ENCODE assay signal across 25 cellular contexts in genomic region chr2:117832332-117832731, GRCh38.
"Had no signal": no experiment of that assay in that cellular context is flagged by ENCODE, and none has a peak within 500 bp of the region (broad histone marks: within the 10 kb centered on the region; RNA-seq: fewer than 3 reads in every experiment).

No MANE protein-coding gene starts in this region.

- ATAC-seq: effector memory CD8-positive, alpha-beta T cell; gastrocnemius medialis; left colon; left ventricle myocardium superior; lower lobe of right lung; natural killer cell; psoas muscle; right cardiac atrium; stimulated activated naive B cell treated with anti-CD40 and anti-IgM and Interleukin-4, amounts not matched to agents 10 μg/mL and 1 μg/mL and 100 μg/mL, for 72 hours had no signal

- H3K27me3 Mint-ChIP-seq: effector memory CD8-positive, alpha-beta T cell; stimulated activated naive CD8-positive, alpha-beta T cell treated with anti-CD3 and anti-CD28 coated beads, Interleukin-15, Interleukin-2, amounts not matched to agents 100 ng/mL and 50 ng/mL, for 24 hours had no signal

- H3K9me3 ChIP-seq: esophagus squamous epithelium, gastrocnemius medialis, lower lobe of right lung, ovary, psoas muscle, sigmoid colon, thoracic aorta, tibial nerve, upper lobe of left lung had no signal

- H3K9me3 Mint-ChIP-seq: effector memory CD8-positive, alpha-beta T cell; natural killer cell; stimulated activated naive B cell treated with anti-CD40 and anti-IgM and Interleukin-4, amounts not matched to agents 10 μg/mL and 1 μg/mL and 100 μg/mL, for 72 hours; stimulated activated naive CD8-positive, alpha-beta T cell treated with anti-CD3 and anti-CD28 coated beads, Interleukin-15, Interleukin-2, amounts not matched to agents 100 ng/mL and 50 ng/mL, for 24 hours had no signal

- DNase-seq: cortex of kidney; effector memory CD8-positive, alpha-beta T cell; erythroblast; esophagus squamous epithelium; foreskin fibroblast; gastrocnemius medialis; head of caudate nucleus; islet precursor cell; kidney glomerular epithelial cell; left colon; left ventricle myocardium superior; lower lobe of right lung; natural killer cell; occipital lobe; ovary; posterior cingulate gyrus; psoas muscle; right cardiac atrium; sigmoid colon; stimulated activated CD4-positive, alpha-beta T cell treated with anti-CD3 and anti-CD28 coated beads, Interleukin-2, amount 100 ng/mL, for 24 hours; stimulated activated naive B cell treated with anti-CD40 and anti-IgM and Interleukin-4, amounts not matched to agents 10 μg/mL and 1 μg/mL and 100 μg/mL, for 72 hours; upper lobe of left lung had no signal

- H3K4me3 Mint-ChIP-seq: effector memory CD8-positive, alpha-beta T cell; natural killer cell; stimulated activated naive B cell treated with anti-CD40 and anti-IgM and Interleukin-4, amounts not matched to agents 10 μg/mL and 1 μg/mL and 100 μg/mL, for 72 hours; stimulated activated naive CD8-positive, alpha-beta T cell treated with anti-CD3 and anti-CD28 coated beads, Interleukin-15, Interleukin-2, amounts not matched to agents 100 ng/mL and 50 ng/mL, for 24 hours had no signal

- H3K27ac Mint-ChIP-seq: stimulated activated naive B cell treated with anti-CD40 and anti-IgM and Interleukin-4, amounts not matched to agents 10 μg/mL and 1 μg/mL and 100 μg/mL, for 72 hours had no signal
